7 cellular contexts compared by ENCODE assay signal in the genomic region with DNA sequence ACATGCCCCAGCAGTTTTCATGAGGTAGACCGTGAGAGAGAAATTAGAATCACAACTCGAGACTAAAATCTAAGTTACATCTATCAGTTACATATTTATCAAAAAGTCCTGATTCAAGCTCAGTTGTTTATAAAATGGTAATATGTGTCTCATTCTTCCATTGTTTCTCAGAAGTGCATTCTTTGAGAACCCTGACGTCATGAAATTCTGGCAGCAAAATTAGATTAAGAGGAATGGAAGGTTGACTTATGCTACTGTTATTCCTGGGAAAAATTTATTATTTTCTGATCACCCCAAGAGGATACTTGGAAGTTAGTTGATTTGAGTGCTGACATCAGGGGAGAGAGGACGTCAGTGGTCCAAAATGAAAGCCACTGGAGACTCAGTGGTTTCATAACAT.
"Had no signal": no experiment of that assay in that cellular context is flagged by ENCODE, and none has a peak within 500 bp of the region (broad histone marks: within the 10 kb centered on the region; RNA-seq: fewer than 3 reads in every experiment).

No MANE protein-coding gene starts in this region.

- H3K4me2 ChIP-seq: KMS-11 had no signal

- DNase-seq: IMR-90, KBM-7, KG1 had no signal

- ATAC-seq: K562 had no signal

- H3K27ac ChIP-seq: HL-60, KMS-11 had no signal

- H3K4me3 ChIP-seq: K562 had no signal

- H3K9ac ChIP-seq: KMS-11 had no signal

- FAIRE-seq: HTR-8/SVneo, K562 had no signal
